Comparison of ENCODE assay signal across 18 cellular contexts in genomic region chr17:19322129-19322505, GRCh38.
"Had no signal": no experiment of that assay in that cellular context is flagged by ENCODE, and none has a peak within 500 bp of the region (broad histone marks: within the 10 kb centered on the region; RNA-seq: fewer than 3 reads in every experiment).

No MANE protein-coding gene starts in this region.

- H3K27me3 ChIP-seq: adrenal gland, foreskin keratinocyte, upper lobe of left lung had no signal

- H3K9me3 ChIP-seq: adrenal gland, upper lobe of left lung had no signal

- DNase-seq: activated CD4-positive, CD25-positive, alpha-beta regulatory T cell treated with anti-CD3 and anti-CD28 coated beads, Interleukin-2, amount 50 U/mL, for 72 hours; activated CD8-positive, alpha-beta memory T cell treated with anti-CD3 and anti-CD28 coated beads for 24 hours; activated CD8-positive, alpha-beta memory T cell treated with anti-CD3 and anti-CD28 coated beads, Interleukin-2, amount 50 U/mL, for 48 hours; activated gamma-delta T cell; activated T-cell treated with anti-CD3 and anti-CD28 coated beads, Interleukin-2, amount 50 U/mL, for 48 hours; hippocampal formation; lower lobe of right lung; retina; stimulated activated CD4-positive, alpha-beta T cell treated with anti-CD3 and anti-CD28 coated beads, Interleukin-15, amount 100 ng/mL, for 24 hours; stimulated activated CD4-positive, alpha-beta T cell treated with anti-CD3 and anti-CD28 coated beads, Interleukin-2, amount 100 ng/mL, for 48 hours; stimulated activated naive CD8-positive, alpha-beta T cell treated with anti-CD3 and anti-CD28 coated beads, Interleukin-15, amount 100 ng/mL, for 72 hours; T1000; upper lobe of left lung had no signal

- H3K4me3 ChIP-seq: adrenal gland, lower lobe of right lung, skin epidermis, thoracic aorta, upper lobe of left lung had no signal

- H3K36me3 ChIP-seq: adrenal gland had no signal

- H3K27ac ChIP-seq: adrenal gland, foreskin keratinocyte, lower lobe of right lung, thoracic aorta, upper lobe of left lung had no signal

- ATAC-seq: foreskin keratinocyte; lower lobe of right lung; naive thymus-derived CD8-positive, alpha-beta T cell; stimulated activated naive CD8-positive, alpha-beta T cell treated with anti-CD3 and anti-CD28 coated beads, Interleukin-15, amount 100 ng/mL, for 72 hours had no signal
